8 cellular contexts compared by ENCODE assay signal in the genomic region with DNA sequence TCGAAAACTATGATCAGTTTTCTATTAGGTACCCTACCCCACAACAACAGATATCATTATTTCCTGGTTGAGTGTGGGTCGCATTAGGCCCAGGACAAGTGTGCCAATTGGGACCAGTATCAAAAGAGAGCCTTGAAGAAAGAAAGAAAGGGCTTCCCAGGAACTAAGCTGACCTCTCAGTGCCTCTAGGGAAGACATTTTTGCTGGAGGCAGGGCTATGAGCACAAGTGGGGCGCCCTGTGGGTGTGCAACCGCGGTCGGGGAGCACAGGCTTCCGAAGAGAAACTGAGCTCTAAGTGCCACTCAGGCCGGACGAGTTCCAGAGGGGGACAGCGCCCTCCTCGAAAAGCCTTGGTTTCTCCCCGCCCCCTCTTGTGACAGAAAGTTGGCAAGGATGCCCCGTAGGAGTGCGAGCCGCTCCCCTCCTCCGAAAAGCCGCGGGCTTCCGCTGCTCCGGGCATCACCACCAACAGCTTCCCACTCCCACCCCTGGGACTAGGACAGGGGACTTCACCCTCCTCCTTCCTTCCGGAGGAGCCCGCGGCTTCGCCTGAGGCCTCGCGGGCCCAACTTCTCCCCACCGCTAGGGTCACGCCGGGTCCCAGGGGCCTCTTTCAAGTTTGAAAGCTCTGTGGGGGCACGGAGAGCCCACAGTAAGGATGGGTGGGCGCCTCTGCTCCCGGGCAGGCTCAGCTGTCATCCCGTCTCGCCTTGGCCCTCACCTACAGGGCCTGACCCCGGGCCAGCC. TPM values are rescaled to one million over a fixed set of nuclear protein-coding genes. Genes with fewer than 3 reads are reported as not detected.
DNase-seq lines count a peak whose midpoint lies in the region; ATAC-seq lines count a peak whose summit lies in the region.

No MANE protein-coding gene starts in this region.

- no peaks in the 10 kb centered on the region for H3K9me3 Mint-ChIP-seq in activated T-helper 17 cell treated with anti-CD3 and anti-CD28 coated beads, Interleukin-2, amount 50 U/mL, for 72 hours
- peaks cover 0 to 2% (median 0%) of the 10 kb centered on the region in 6 donors for H3K9me3 Mint-ChIP-seq in immature natural killer cell
- H3K9me3 Mint-ChIP-seq in stimulated activated naive B cell treated with anti-CD40 and anti-IgM and Interleukin-4, amounts not matched to agents 10 μg/mL and 1 μg/mL and 100 μg/mL, for 72 hours, result no peaks in the 10 kb centered on the region

- peaks cover 52% of the 10 kb centered on the region for H3K27me3 Mint-ChIP-seq in activated T-helper 17 cell treated with anti-CD3 and anti-CD28 coated beads, Interleukin-2, amount 50 U/mL, for 72 hours
- peaks cover 15 to 43% (median 20%) of the 10 kb centered on the region in 3 donors for H3K27me3 Mint-ChIP-seq in immature natural killer cell (ENCODE audit: low read depth in 3 of 3)
- H3K27me3 Mint-ChIP-seq in stimulated activated naive B cell treated with anti-CD40 and anti-IgM and Interleukin-4, amounts not matched to agents 10 μg/mL and 1 μg/mL and 100 μg/mL, for 72 hours, result peaks cover 45 to 66% of the 10 kb centered on the region in 2 donors

- H3K36me3 Mint-ChIP-seq in activated T-helper 17 cell treated with anti-CD3 and anti-CD28 coated beads, Interleukin-2, amount 50 U/mL, for 72 hours (ENCODE audit: low read depth), result peaks cover 5% of the 10 kb centered on the region
- H3K36me3 Mint-ChIP-seq in immature natural killer cell, result no peaks in the 10 kb centered on the region
- no peaks in the 10 kb centered on the region for H3K36me3 Mint-ChIP-seq in stimulated activated naive B cell treated with anti-CD40 and anti-IgM and Interleukin-4, amounts not matched to agents 10 μg/mL and 1 μg/mL and 100 μg/mL, for 72 hours

- H3K4me1 Mint-ChIP-seq in activated T-helper 17 cell treated with anti-CD3 and anti-CD28 coated beads, Interleukin-2, amount 50 U/mL, for 72 hours, result peaks cover 7% of the 10 kb centered on the region
- peaks cover 24 to 30% of the 10 kb centered on the region in 2 donors for H3K4me1 Mint-ChIP-seq in immature natural killer cell
- peaks cover 16 to 29% of the 10 kb centered on the region in 2 donors for H3K4me1 Mint-ChIP-seq in stimulated activated naive B cell treated with anti-CD40 and anti-IgM and Interleukin-4, amounts not matched to agents 10 μg/mL and 1 μg/mL and 100 μg/mL, for 72 hours

- H3K36me3 ChIP-seq in H7 (replicated peaks; ENCODE audit: control insufficient read depth, insufficient read depth, low read length), result no peaks in the 10 kb centered on the region

- H3K4me3 ChIP-seq in H7 (ENCODE audit: insufficient read depth, low read depth, low read length), result peak overlapping the region; percentile 15; the same call in 1 of the 2 replicates

- DNase-seq in H7, result peak; percentile 64
- DNase-seq in immature natural killer cell, result no peak
- no peak for DNase-seq in stimulated activated naive B cell treated with anti-CD40 and anti-IgM and Interleukin-4, amounts not matched to agents 10 μg/mL and 1 μg/mL and 100 μg/mL, for 72 hours
- no peak for DNase-seq in LoVo (ENCODE audit: low spot score)
- DNase-seq in A172 (ENCODE audit: low spot score), result no peak

- H3K27me3 ChIP-seq in H7 (ENCODE audit: control insufficient read depth, insufficient read depth, low read length), result peaks cover 94% of the 10 kb centered on the region

- ATAC-seq in activated T-helper 17 cell treated with anti-CD3 and anti-CD28 coated beads, Interleukin-2, amount 50 U/mL, for 72 hours (replicated peaks), result no peak
- no peak for ATAC-seq in stimulated activated naive B cell treated with anti-CD40 and anti-IgM and Interleukin-4, amounts not matched to agents 10 μg/mL and 1 μg/mL and 100 μg/mL, for 72 hours (replicated peaks)
- ATAC-seq in HG02981 (IDR thresholded peaks at IDR 0.05; ENCODE audit: unreplicated experiment), result no peak
- ATAC-seq in GM19023 (IDR thresholded peaks at IDR 0.05; ENCODE audit: unreplicated experiment), result no peak

- H3K4me3 Mint-ChIP-seq in activated T-helper 17 cell treated with anti-CD3 and anti-CD28 coated beads, Interleukin-2, amount 50 U/mL, for 72 hours, result peak overlapping the region; percentile 39
- H3K4me3 Mint-ChIP-seq in immature natural killer cell, result peak overlapping the region; percentile 46 to 57 (median 47)
- H3K4me3 Mint-ChIP-seq in stimulated activated naive B cell treated with anti-CD40 and anti-IgM and Interleukin-4, amounts not matched to agents 10 μg/mL and 1 μg/mL and 100 μg/mL, for 72 hours, result peak overlapping the region; percentile 43 to 61

- H3K27ac Mint-ChIP-seq in activated T-helper 17 cell treated with anti-CD3 and anti-CD28 coated beads, Interleukin-2, amount 50 U/mL, for 72 hours, result no peak overlapping the region
- no peak overlapping the region for H3K27ac Mint-ChIP-seq in immature natural killer cell
- no peak overlapping the region for H3K27ac Mint-ChIP-seq in stimulated activated naive B cell treated with anti-CD40 and anti-IgM and Interleukin-4, amounts not matched to agents 10 μg/mL and 1 μg/mL and 100 μg/mL, for 72 hours

RNA-seq across cellular contexts. Expression of a gene that starts 2.0 kb away (rescaled TPM):
- total RNA-seq in H7 (2014; rRNA removed; shearing (Covaris generic)), result 1.1 and 1.8 TPM in 2 replicates
- not detected for total RNA-seq in activated T-helper 17 cell treated with anti-CD3 and anti-CD28 coated beads, Interleukin-2, amount 50 U/mL, for 72 hours
- not detected for polyA plus RNA-seq in immature natural killer cell
- 9.8 and 24.4 TPM in 2 replicates for total RNA-seq in A172 (2014; rRNA removed; shearing (Covaris generic))

RNA-seq across cellular contexts. Expression of a gene that starts 4.0 kb away (rescaled TPM):
- total RNA-seq in H7 (2014; rRNA removed; shearing (Covaris generic)), result not detected in 2 replicates
- not detected for total RNA-seq in activated T-helper 17 cell treated with anti-CD3 and anti-CD28 coated beads, Interleukin-2, amount 50 U/mL, for 72 hours
- polyA plus RNA-seq in immature natural killer cell, result not detected
- 6.9 and 10.0 TPM in 2 replicates for total RNA-seq in A172 (2014; rRNA removed; shearing (Covaris generic))
